25 cellular contexts compared by ENCODE assay signal in the genomic region with DNA sequence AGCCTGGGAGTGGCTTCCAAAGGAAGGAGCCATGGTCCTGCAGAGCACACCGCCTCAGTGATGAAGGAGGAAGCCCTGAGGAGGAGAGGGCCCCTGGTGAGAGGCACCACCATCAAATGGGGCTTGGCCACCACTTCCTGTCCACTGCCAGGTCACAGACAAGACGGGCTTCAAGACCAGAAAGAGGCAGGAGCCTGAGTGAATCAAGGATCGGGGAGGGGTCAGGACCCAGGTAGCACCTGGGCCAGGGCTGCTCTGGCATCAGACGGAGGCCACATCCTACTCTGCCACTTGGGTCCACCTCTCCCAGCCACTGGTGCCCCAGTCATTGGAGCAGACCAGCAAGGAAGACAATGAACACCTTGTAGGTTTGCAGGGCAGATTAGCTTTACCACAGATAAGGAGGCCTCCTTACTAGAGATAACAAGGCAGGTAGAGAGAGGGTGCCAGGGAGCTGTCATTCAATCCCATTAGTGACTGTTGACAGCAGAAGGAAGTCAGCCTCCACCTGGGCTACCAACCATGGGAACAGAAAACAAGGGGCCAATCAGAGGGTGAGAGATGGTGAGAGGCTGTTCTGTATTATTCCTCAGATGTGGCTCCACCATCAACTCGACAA.
"Had no signal": no experiment of that assay in that cellular context is flagged by ENCODE, and none has a peak within 500 bp of the region (broad histone marks: within the 10 kb centered on the region; RNA-seq: fewer than 3 reads in every experiment).

No MANE protein-coding gene starts in this region.

- DNase-seq: activated CD4-positive, alpha-beta memory T cell treated with anti-CD3 and anti-CD28 coated beads for 36 hours; activated CD4-positive, alpha-beta T cell treated with anti-CD3 and anti-CD28 coated beads for 48 hours; activated effector memory CD4-positive, alpha-beta T cell treated with anti-CD3 and anti-CD28 coated beads, Interleukin-2, amount 50 U/mL, for 16 hours; activated naive CD4-positive, alpha-beta T cell treated with anti-CD3 and anti-CD28 coated beads, Interleukin-2, amount 50 U/mL, for 16 hours; activated T-cell treated with anti-CD3 and anti-CD28 coated beads, Interleukin-2, amount 50 U/mL, for 72 hours; anterior cingulate cortex; brain microvascular endothelial cell; central memory CD4-positive, alpha-beta T cell; dorsolateral prefrontal cortex; effector memory CD8-positive, alpha-beta T cell; hippocampal formation; left ventricle myocardium superior; mammary epithelial cell; stimulated activated CD4-positive, alpha-beta T cell treated with anti-CD3 and anti-CD28 coated beads, Interleukin-15, amount 100 ng/mL, for 24 hours; stimulated activated CD8-positive, alpha-beta memory T cell treated with anti-CD3 and anti-CD28 coated beads, Interleukin-4, amount 100 ng/mL, for 48 hours; stimulated activated naive B cell treated with anti-CD40 and anti-IgM and Interleukin-4, amounts not matched to agents 10 μg/mL and 1 μg/mL and 100 μg/mL, for 72 hours; SW 1271; T-helper 17 cell had no signal

- ATAC-seq: activated T-cell treated with anti-CD3 and anti-CD28 coated beads, Interleukin-2, amount 50 U/mL, for 72 hours; effector memory CD8-positive, alpha-beta T cell; left ventricle myocardium superior; sciatic nerve; stimulated activated naive B cell treated with anti-CD40 and anti-IgM and Interleukin-4, amounts not matched to agents 10 μg/mL and 1 μg/mL and 100 μg/mL, for 72 hours; T-helper 17 cell had no signal

- H3K27me3 Mint-ChIP-seq: activated CD4-positive, alpha-beta memory T cell treated with anti-CD3 and anti-CD28 coated beads for 36 hours; stimulated activated naive B cell treated with anti-CD40 and anti-IgM and Interleukin-4, amounts not matched to agents 10 μg/mL and 1 μg/mL and 100 μg/mL, for 72 hours had no signal

- H3K27ac ChIP-seq: brain microvascular endothelial cell, dorsolateral prefrontal cortex, esophagus muscularis mucosa, thoracic aorta had no signal

- H3K36me3 Mint-ChIP-seq: activated CD4-positive, alpha-beta memory T cell treated with anti-CD3 and anti-CD28 coated beads for 36 hours had no signal

- FAIRE-seq: colon, frontal cortex had no signal

- H3K9me3 Mint-ChIP-seq: activated CD4-positive, alpha-beta memory T cell treated with anti-CD3 and anti-CD28 coated beads for 36 hours; activated T-cell treated with anti-CD3 and anti-CD28 coated beads, Interleukin-2, amount 50 U/mL, for 72 hours; effector memory CD8-positive, alpha-beta T cell; nephron; stimulated activated naive B cell treated with anti-CD40 and anti-IgM and Interleukin-4, amounts not matched to agents 10 μg/mL and 1 μg/mL and 100 μg/mL, for 72 hours had no signal

- H3K9me3 ChIP-seq: esophagus muscularis mucosa, thoracic aorta had no signal

- H3K4me3 Mint-ChIP-seq: activated CD4-positive, alpha-beta memory T cell treated with anti-CD3 and anti-CD28 coated beads for 36 hours; activated T-cell treated with anti-CD3 and anti-CD28 coated beads, Interleukin-2, amount 50 U/mL, for 72 hours; effector memory CD8-positive, alpha-beta T cell; nephron; stimulated activated naive B cell treated with anti-CD40 and anti-IgM and Interleukin-4, amounts not matched to agents 10 μg/mL and 1 μg/mL and 100 μg/mL, for 72 hours; T-helper 17 cell had no signal

- H3K4me3 ChIP-seq: dorsolateral prefrontal cortex, esophagus muscularis mucosa, smooth muscle cell, thoracic aorta had no signal

- H3K27me3 ChIP-seq: brain microvascular endothelial cell, esophagus muscularis mucosa had no signal

- H3K27ac Mint-ChIP-seq: activated CD4-positive, alpha-beta memory T cell treated with anti-CD3 and anti-CD28 coated beads for 36 hours; activated T-cell treated with anti-CD3 and anti-CD28 coated beads, Interleukin-2, amount 50 U/mL, for 72 hours; effector memory CD8-positive, alpha-beta T cell; nephron; stimulated activated naive B cell treated with anti-CD40 and anti-IgM and Interleukin-4, amounts not matched to agents 10 μg/mL and 1 μg/mL and 100 μg/mL, for 72 hours; T-helper 17 cell had no signal
